In the genomic region with DNA sequence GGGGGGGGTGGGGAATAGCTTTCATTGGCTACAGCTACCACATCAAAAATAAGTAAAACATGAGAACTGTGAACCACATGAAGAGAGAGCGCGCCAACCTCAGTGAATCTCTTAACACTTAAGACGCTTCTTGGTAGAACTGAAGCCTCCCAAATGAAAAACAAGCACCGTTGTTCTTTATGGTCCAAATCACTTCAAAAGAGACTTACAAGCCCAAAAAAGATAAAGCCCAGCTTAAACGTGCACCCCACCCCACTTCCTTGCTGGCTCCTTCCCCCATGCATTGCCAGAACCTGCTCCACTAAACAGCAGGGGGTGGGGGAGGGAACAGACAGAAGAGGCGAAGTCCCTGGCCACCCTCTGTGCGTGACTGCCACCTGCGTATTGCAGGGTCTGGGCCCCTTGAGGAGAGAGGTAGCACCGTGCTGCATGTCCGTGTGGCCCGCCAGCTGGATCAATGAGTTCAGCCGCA, we compare ENCODE assay signal across 10 cellular contexts.
A peak's percentile ranks its signal among the peaks of the same experiment; 100 is the strongest.
DNase-seq lines count a peak whose midpoint lies in the region; ATAC-seq and TF ChIP-seq lines count a peak whose summit lies in the region.
"Had no signal": no experiment of that assay in that cellular context is flagged by ENCODE, and none has a peak within 500 bp of the region (broad histone marks: within the 10 kb centered on the region; RNA-seq: fewer than 3 reads in every experiment).

No MANE protein-coding gene starts in this region.

- no peak overlapping the region for H2AFZ ChIP-seq in neural progenitor cell (replicated peaks)

- H3K27ac ChIP-seq in mucosa of rectum (ENCODE audit: low read depth in 2 of 2, low read length in 2 of 2) (peak overlapping the region; percentile 12 to 46), thymus (ENCODE audit: low read depth) (peak overlapping the region; percentile 74), neural progenitor cell (no peak overlapping the region)

- ATAC-seq in left colon = no peak

- WGBS in thymus = 17% methylated on average over 12 of the region's 12 CpGs

- H3K9ac ChIP-seq in mucosa of rectum (ENCODE audit: low read depth in 1 of 2, low read length in 2 of 2) (no peak overlapping the region), neural progenitor cell (no peak overlapping the region)

- peaks cover 87% of the 10 kb centered on the region for H3K4me1 Mint-ChIP-seq in activated T-helper 1 cell treated with anti-CD3 and anti-CD28 coated beads, Interleukin-12 subunit alpha, Interleukin-12 subunit beta, Interleukin-2, Interleukin-4 antibody, amounts not matched to agents 30 ng/mL and 10 ng/mL and 1 ng/mL, durations not matched to agents 14 hours and 24 hours and 36 hours (ENCODE audit: low read depth)
- H3K4me1 Mint-ChIP-seq in neural progenitor cell = peaks cover 44% of the 10 kb centered on the region

- H3K4me3 ChIP-seq in mucosa of rectum (ENCODE audit: low read length in 2 of 2) = no peak overlapping the region
- H3K4me3 ChIP-seq in thymus (ENCODE audit: low read length) = no peak overlapping the region
- H3K4me3 ChIP-seq in neural progenitor cell = no peak overlapping the region

- no peaks in the 10 kb centered on the region for H3K27me3 Mint-ChIP-seq in activated T-helper 1 cell treated with anti-CD3 and anti-CD28 coated beads, Interleukin-12 subunit alpha, Interleukin-12 subunit beta, Interleukin-2, Interleukin-4 antibody, amounts not matched to agents 30 ng/mL and 10 ng/mL and 1 ng/mL, durations not matched to agents 14 hours and 24 hours and 36 hours (ENCODE audit: insufficient read depth)
- peaks cover 3% of the 10 kb centered on the region for H3K27me3 Mint-ChIP-seq in neural progenitor cell (ENCODE audit: insufficient read depth, low read depth)

- peaks cover 19% of the 10 kb centered on the region for H3F3A ChIP-seq in neural progenitor cell (ENCODE audit: low read depth)

- peak overlapping the region; percentile 94 for H3K27ac Mint-ChIP-seq in activated T-helper 1 cell treated with anti-CD3 and anti-CD28 coated beads, Interleukin-12 subunit alpha, Interleukin-12 subunit beta, Interleukin-2, Interleukin-4 antibody, amounts not matched to agents 30 ng/mL and 10 ng/mL and 1 ng/mL, durations not matched to agents 14 hours and 24 hours and 36 hours
- H3K27ac Mint-ChIP-seq in neural progenitor cell = no peak overlapping the region

- intact Hi-C loops in activated T-helper 1 cell treated with anti-CD3 and anti-CD28 coated beads, Interleukin-12 subunit alpha, Interleukin-12 subunit beta, Interleukin-2, Interleukin-4 antibody, amounts not matched to agents 30 ng/mL and 10 ng/mL and 1 ng/mL, durations not matched to agents 14 hours and 24 hours and 36 hours (cut with micrococcal nuclease) = loop anchor here (1.0 to 5.0 kb wide), 6 partner anchors 42 to 477 kb away; no protein-coding TSS in a partner anchor
- intact Hi-C loops in left colon (cut with DNase I, micrococcal nuclease) = no loop called here

- H3K27me3 ChIP-seq in mucosa of rectum (ENCODE audit: control insufficient read depth in 2 of 2, insufficient read depth in 2 of 2, low read length in 2 of 2) = no peaks in the 10 kb centered on the region
- H3K27me3 ChIP-seq in thymus (ENCODE audit: control insufficient read depth, insufficient read depth) = peaks cover 12% of the 10 kb centered on the region
- no peaks in the 10 kb centered on the region for H3K27me3 ChIP-seq in neural progenitor cell

- no peaks in the 10 kb centered on the region for H4K20me1 ChIP-seq in neural progenitor cell (ENCODE audit: low read depth)

- no peaks in the 10 kb centered on the region for H3K9me3 Mint-ChIP-seq in activated T-helper 1 cell treated with anti-CD3 and anti-CD28 coated beads, Interleukin-12 subunit alpha, Interleukin-12 subunit beta, Interleukin-2, Interleukin-4 antibody, amounts not matched to agents 30 ng/mL and 10 ng/mL and 1 ng/mL, durations not matched to agents 14 hours and 24 hours and 36 hours
- no peaks in the 10 kb centered on the region for H3K9me3 Mint-ChIP-seq in neural progenitor cell

- no peak for TF ChIP-seq CTCF in neural progenitor cell (IDR thresholded peaks at IDR 0.05)

- H3K36me3 ChIP-seq in mucosa of rectum (ENCODE audit: control insufficient read depth in 2 of 2, insufficient read depth in 2 of 2, low read length in 2 of 2) (no peaks in the 10 kb centered on the region), thymus (ENCODE audit: control insufficient read depth, insufficient read depth) (no peaks in the 10 kb centered on the region), neural progenitor cell (no peaks in the 10 kb centered on the region)

- H3K79me2 ChIP-seq in neural progenitor cell (ENCODE audit: low read depth) = no peaks in the 10 kb centered on the region

- H3K4me2 ChIP-seq in neural progenitor cell = no peak overlapping the region

- H3K9me3 ChIP-seq in mucosa of rectum (ENCODE audit: control insufficient read depth in 2 of 2, low read length in 2 of 2) (no peaks in the 10 kb centered on the region), thymus (ENCODE audit: control insufficient read depth) (no peaks in the 10 kb centered on the region), neural progenitor cell (ENCODE audit: low read depth) (no peaks in the 10 kb centered on the region)

- peak overlapping the region; percentile 73 for H3K4me3 Mint-ChIP-seq in activated T-helper 1 cell treated with anti-CD3 and anti-CD28 coated beads, Interleukin-12 subunit alpha, Interleukin-12 subunit beta, Interleukin-2, Interleukin-4 antibody, amounts not matched to agents 30 ng/mL and 10 ng/mL and 1 ng/mL, durations not matched to agents 14 hours and 24 hours and 36 hours
- H3K4me3 Mint-ChIP-seq in neural progenitor cell = no peak overlapping the region

- DNase-seq in T-helper 22 cell (ENCODE audit: low read depth) = peak; percentile 63
- peak; percentile 65 for DNase-seq in activated T-helper 1 cell treated with anti-CD3 and anti-CD28 coated beads, Interleukin-12 subunit alpha, Interleukin-12 subunit beta, Interleukin-2, Interleukin-4 antibody, amounts not matched to agents 30 ng/mL and 10 ng/mL and 1 ng/mL, durations not matched to agents 14 hours and 24 hours and 36 hours (ENCODE audit: low spot score)
- no peak for DNase-seq in neural progenitor cell (ENCODE audit: low spot score)
- no peak for DNase-seq in left colon
- DNase-seq in NCI-H2081 (lab: John Stamatoyannopoulos, UW) = no peak
- no peak for DNase-seq in NCI-H187 (lab: John Stamatoyannopoulos, UW)
- DNase-seq: DMS153, HCEC 1CT had no signal

- peaks cover 3% of the 10 kb centered on the region for H3K36me3 Mint-ChIP-seq in activated T-helper 1 cell treated with anti-CD3 and anti-CD28 coated beads, Interleukin-12 subunit alpha, Interleukin-12 subunit beta, Interleukin-2, Interleukin-4 antibody, amounts not matched to agents 30 ng/mL and 10 ng/mL and 1 ng/mL, durations not matched to agents 14 hours and 24 hours and 36 hours (ENCODE audit: low read depth)
- peaks cover 1% of the 10 kb centered on the region for H3K36me3 Mint-ChIP-seq in neural progenitor cell

- H3K4me1 ChIP-seq in mucosa of rectum (ENCODE audit: control insufficient read depth in 2 of 2, insufficient read depth in 2 of 2, low read length in 2 of 2) = peaks cover 0 to 3% of the 10 kb centered on the region in 2 donors
- H3K4me1 ChIP-seq in thymus (ENCODE audit: control insufficient read depth, insufficient read depth, low read length) = peaks cover 31% of the 10 kb centered on the region
- peaks cover 37% of the 10 kb centered on the region for H3K4me1 ChIP-seq in neural progenitor cell

Comparison
In these comparisons a context has a peak if more than half of its experiments do, and no peak if none do; other contexts are left out.
1. DNase-seq: peak in T-helper 22 cell (single experiment) and activated T-helper 1 cell treated with anti-CD3 and anti-CD28 coated beads, Interleukin-12 subunit alpha, Interleukin-12 subunit beta, Interleukin-2, Interleukin-4 antibody, amounts not matched to agents 30 ng/mL and 10 ng/mL and 1 ng/mL, durations not matched to agents 14 hours and 24 hours and 36 hours (single experiment); none in neural progenitor cell (single experiment), left colon (0 of 2), NCI-H2081 (0 of 2) and NCI-H187 (0 of 2).